ENCODE assay signal across 2 cellular contexts in genomic region chr1:202957733-202958543, GRCh38.
TF ChIP-seq lines count a peak whose summit lies in the region.

Gene ADIPOR1, minus strand, starts transcription at chr1:202958312. Its CDS starts 7,242 bp downstream, at chr1:202951070.

TF ChIP-seq in HEK293, 187 proteins besides CTCF, POLR2A, EP300 and RAD21 (continued from another document and continues in another):
- no peak for TF ChIP-seq AEBP2 (tag by site-specific recombination; IDR thresholded peaks at IDR 0.05; ENCODE audit: borderline replicate concordance)
- TF ChIP-seq ZNF112 (tag by site-specific recombination; IDR thresholded peaks at IDR 0.05), result no peak
- peak; percentile 90 for TF ChIP-seq ZSCAN30 (tag by site-specific recombination; IDR thresholded peaks at IDR 0.05)
- TF ChIP-seq ZNF843 (tag by site-specific recombination; IDR thresholded peaks at IDR 0.05), result peak; percentile 24; the same call in 1 of the 2 replicates
- no peak for TF ChIP-seq ZNF354C (tag by site-specific recombination; IDR thresholded peaks at IDR 0.05; ENCODE audit: borderline replicate concordance, low read depth)
- no peak for TF ChIP-seq ZNF155 (tag by site-specific recombination; IDR thresholded peaks at IDR 0.05)
- TF ChIP-seq KLF16 (tag by site-specific recombination; IDR thresholded peaks at IDR 0.05), result peak; percentile 53; the same call in 1 of the 2 replicates
- no peak for TF ChIP-seq ZNF747 (tag by site-specific recombination; IDR thresholded peaks at IDR 0.05)
- TF ChIP-seq ZNF2 (tag by site-specific recombination; IDR thresholded peaks at IDR 0.05), result no peak
- TF ChIP-seq ZNF266 (tag by site-specific recombination; IDR thresholded peaks at IDR 0.05; ENCODE audit: low read depth), result no peak
- no peak for TF ChIP-seq ZNF521 (tag by site-specific recombination; IDR thresholded peaks at IDR 0.05)
- no peak for TF ChIP-seq HOXA7 (CRISPR knock-in tag; IDR thresholded peaks at IDR 0.05; ENCODE audit: borderline replicate concordance)
- TF ChIP-seq ZNF426 (tag by site-specific recombination; IDR thresholded peaks at IDR 0.05), result no peak
- 0 out of 2 replicates have a peak, but pooled peaks have one; percentile 31 for TF ChIP-seq YY1 (tag by site-specific recombination; IDR thresholded peaks at IDR 0.05)
- TF ChIP-seq ZNF157 (tag by site-specific recombination; IDR thresholded peaks at IDR 0.05), result no peak
- TF ChIP-seq REST (tag by site-specific recombination; IDR thresholded peaks at IDR 0.05), result 0 out of 2 replicates have a peak, but pooled peaks have one; percentile 9
- 0 out of 2 replicates have a peak, but pooled peaks have one; percentile 18 for TF ChIP-seq ZNF629 (tag by site-specific recombination; IDR thresholded peaks at IDR 0.05)
- TF ChIP-seq ZNF561 (tag by site-specific recombination; IDR thresholded peaks at IDR 0.05; ENCODE audit: borderline replicate concordance), result peak; percentile 43; the same call in 1 of the 2 replicates
- TF ChIP-seq ZNF677 (tag by site-specific recombination; IDR thresholded peaks at IDR 0.05), result 0 out of 2 replicates have a peak, but pooled peaks have one; percentile 37
- TF ChIP-seq ZNF560 (tag by site-specific recombination; IDR thresholded peaks at IDR 0.05; ENCODE audit: borderline replicate concordance), result no peak
- no peak for TF ChIP-seq ZNF768 (tag by site-specific recombination; IDR thresholded peaks at IDR 0.05)
- TF ChIP-seq EGR2 (tag by site-specific recombination; IDR thresholded peaks at IDR 0.05; ENCODE audit: low read depth), result peak; percentile 35; the same call in 1 of the 2 replicates
- peak; percentile 41; the same call in 1 of the 2 replicates for TF ChIP-seq ZBTB20 (tag by site-specific recombination; IDR thresholded peaks at IDR 0.05)
- peak; percentile 81 for TF ChIP-seq SP3 (tag by site-specific recombination; IDR thresholded peaks at IDR 0.05)
- no peak for TF ChIP-seq ZNF621 (tag by site-specific recombination; IDR thresholded peaks at IDR 0.05)
- TF ChIP-seq GFI1B (tag by site-specific recombination; IDR thresholded peaks at IDR 0.05), result no peak
- TF ChIP-seq ZBTB49 (tag by site-specific recombination; IDR thresholded peaks at IDR 0.05; ENCODE audit: low read depth), result no peak
- TF ChIP-seq GLIS1 (tag by site-specific recombination; IDR thresholded peaks at IDR 0.05), result peak; percentile 99
- TF ChIP-seq ZNF707 (tag by site-specific recombination; IDR thresholded peaks at IDR 0.05), result no peak
- TF ChIP-seq ZNF837 (tag by site-specific recombination; IDR thresholded peaks at IDR 0.05), result no peak

TF ChIP-seq in SK-N-SH, 30 proteins besides CTCF, POLR2A, EP300 and RAD21 (continued from another document):
- TF ChIP-seq REST (IDR thresholded peaks at IDR 0.05; ENCODE audit: low read depth, low read length), result no peak
- peak; percentile 62; the same call in 1 of the 2 replicates for TF ChIP-seq MXI1 (IDR thresholded peaks at IDR 0.05; ENCODE audit: low read depth, low read length)
- TF ChIP-seq USF1 (IDR thresholded peaks at IDR 0.05; ENCODE audit: borderline replicate concordance, low read depth), result no peak
